ENCODE assay signal across 30 cellular contexts in genomic region chr20:62325172-62325905, GRCh38.
"Had no signal": no experiment of that assay in that cellular context is flagged by ENCODE, and none has a peak within 500 bp of the region (broad histone marks: within the 10 kb centered on the region; RNA-seq: fewer than 3 reads in every experiment).

No MANE protein-coding gene starts in this region.

- H3K27me3 Mint-ChIP-seq: naive thymus-derived CD8-positive, alpha-beta T cell; natural killer cell treated with Interleukin-12 subunit alpha and Interleukin-12 subunit beta and Interleukin-15 and Interleukin-18, amount 100 ng/mL, for 72 hours; stimulated activated memory B cell treated with anti-CD40 and anti-IgM and Interleukin-4, amounts not matched to agents 10 μg/mL and 1 μg/mL and 100 μg/mL, for 72 hours; stimulated activated naive CD8-positive, alpha-beta T cell treated with anti-CD3 and anti-CD28 coated beads, Interleukin-15, amount 100 ng/mL, for 72 hours; type B pancreatic cell had no signal

- H3K36me3 ChIP-seq: neutrophil, transverse colon had no signal

- H3K9me3 Mint-ChIP-seq: naive thymus-derived CD8-positive, alpha-beta T cell; natural killer cell treated with Interleukin-12 subunit alpha and Interleukin-12 subunit beta and Interleukin-15 and Interleukin-18, amount 100 ng/mL, for 72 hours; neural crest cell; stimulated activated naive CD8-positive, alpha-beta T cell treated with anti-CD3 and anti-CD28 coated beads, Interleukin-15, amount 100 ng/mL, for 72 hours; type B pancreatic cell had no signal

- H3K36me3 Mint-ChIP-seq: naive thymus-derived CD8-positive, alpha-beta T cell; natural killer cell treated with Interleukin-12 subunit alpha and Interleukin-12 subunit beta and Interleukin-15 and Interleukin-18, amount 100 ng/mL, for 72 hours; type B pancreatic cell had no signal

- H3K4me1 ChIP-seq: pancreas, prostate gland, spleen, tibial artery, transverse colon, upper lobe of right lung, vagina had no signal

- DNase-seq: nephron progenitor cell; nucleus accumbens; spleen; stimulated activated CD4-positive, alpha-beta T cell treated with anti-CD3 and anti-CD28 coated beads, Interleukin-12 subunit alpha, Interleukin-12 subunit beta, amount 100 ng/mL, for 4 hours; stimulated activated CD4-positive, alpha-beta T cell treated with anti-CD3 and anti-CD28 coated beads, Interleukin-1b, Interleukin-23, amount 100 ng/mL, for 48 hours; stimulated activated CD4-positive, alpha-beta T cell treated with anti-CD3 and anti-CD28 coated beads, Interleukin-4, amount 100 ng/mL, for 1 hour; stimulated activated CD4-positive, alpha-beta T cell treated with anti-CD3 and anti-CD28 coated beads, Interleukin-4, amount 100 ng/mL, for 4 hours; stimulated activated CD8-positive, alpha-beta memory T cell treated with anti-CD3 and anti-CD28 coated beads, Interleukin-4, amount 100 ng/mL, for 48 hours; stimulated activated naive CD4-positive, alpha-beta T cell; stimulated activated naive CD8-positive, alpha-beta T cell treated with anti-CD3 and anti-CD28 coated beads, Interleukin-15, amount 100 ng/mL, for 72 hours; stimulated activated naive CD8-positive, alpha-beta T cell treated with anti-CD3 and anti-CD28 coated beads, Interleukin-15, Interleukin-2, amounts not matched to agents 100 U/mL and 50 U/mL, for 24 hours; substantia nigra; testis; tibial artery; transverse colon; upper lobe of right lung had no signal

- H3K9me3 ChIP-seq: neutrophil, pancreas, prostate gland, spleen, suprapubic skin, testis, tibial artery, transverse colon, upper lobe of right lung, vagina had no signal

- H3K27ac Mint-ChIP-seq: natural killer cell treated with Interleukin-12 subunit alpha and Interleukin-12 subunit beta and Interleukin-15 and Interleukin-18, amount 100 ng/mL, for 72 hours; nephron progenitor cell; stimulated activated memory B cell treated with anti-CD40 and anti-IgM and Interleukin-4, amounts not matched to agents 10 μg/mL and 1 μg/mL and 100 μg/mL, for 72 hours had no signal

- H3K4me3 ChIP-seq: pancreas, prostate gland, skin epidermis, smooth muscle cell, spleen, suprapubic skin, testis, tibial artery, transverse colon, upper lobe of right lung, vagina had no signal

- H3K4me1 Mint-ChIP-seq: nephron progenitor cell; neural crest cell; stimulated activated naive CD8-positive, alpha-beta T cell treated with anti-CD3 and anti-CD28 coated beads, Interleukin-15, amount 100 ng/mL, for 72 hours had no signal

- H3K4me3 Mint-ChIP-seq: naive thymus-derived CD8-positive, alpha-beta T cell; natural killer cell treated with Interleukin-12 subunit alpha and Interleukin-12 subunit beta and Interleukin-15 and Interleukin-18, amount 100 ng/mL, for 72 hours; nephron progenitor cell; neural crest cell; stimulated activated memory B cell treated with anti-CD40 and anti-IgM and Interleukin-4, amounts not matched to agents 10 μg/mL and 1 μg/mL and 100 μg/mL, for 72 hours; stimulated activated naive CD8-positive, alpha-beta T cell treated with anti-CD3 and anti-CD28 coated beads, Interleukin-15, amount 100 ng/mL, for 72 hours; type B pancreatic cell had no signal

- ATAC-seq: naive thymus-derived CD8-positive, alpha-beta T cell; natural killer cell treated with Interleukin-12 subunit alpha and Interleukin-12 subunit beta and Interleukin-15 and Interleukin-18, amount 100 ng/mL, for 72 hours; pancreas; right cardiac atrium; sciatic nerve; stimulated activated memory B cell treated with anti-CD40 and anti-IgM and Interleukin-4, amounts not matched to agents 10 μg/mL and 1 μg/mL and 100 μg/mL, for 72 hours; stimulated activated naive CD8-positive, alpha-beta T cell treated with anti-CD3 and anti-CD28 coated beads, Interleukin-15, amount 100 ng/mL, for 72 hours; stimulated activated naive CD8-positive, alpha-beta T cell treated with anti-CD3 and anti-CD28 coated beads, Interleukin-15, Interleukin-2, amounts not matched to agents 100 U/mL and 50 U/mL, for 24 hours; upper lobe of right lung had no signal

- H3K27me3 ChIP-seq: neutrophil, pancreas, spleen, suprapubic skin, testis, tibial artery, transverse colon, upper lobe of right lung, vagina had no signal

- H3K27ac ChIP-seq: neutrophil, pancreas, prostate gland, skin epidermis, suprapubic skin, testis, tibial artery, transverse colon, upper lobe of right lung, vagina had no signal
